Comparison of ENCODE assay signal across 21 cellular contexts in genomic region chr2:100119235-100119634, GRCh38. TPM values are rescaled to one million over a fixed set of nuclear protein-coding genes. Genes with fewer than 3 reads are reported as not detected.
A peak's percentile ranks its signal among the peaks of the same experiment; 100 is the strongest.
DNase-seq lines count a peak whose midpoint lies in the region; ATAC-seq and TF ChIP-seq lines count a peak whose summit lies in the region.
"Had no signal": no experiment of that assay in that cellular context is flagged by ENCODE, and none has a peak within 500 bp of the region (broad histone marks: within the 10 kb centered on the region; RNA-seq: fewer than 3 reads in every experiment).

No MANE protein-coding gene starts in this region.

- H3F3A ChIP-seq in SK-N-SH (replicated peaks; ENCODE audit: insufficient read depth), result no peaks in the 10 kb centered on the region

- H3K9ac ChIP-seq in SK-N-SH, result no peak overlapping the region
- H3K9ac ChIP-seq: BLaER1 treated with 17β-estradiol and CSF1 and Interleukin-3, amounts not matched to agents 10 nM and 100 nM had no signal

- TF ChIP-seq RAD21 in SK-N-SH (IDR thresholded peaks at IDR 0.05; ENCODE audit: low read length), result no peak

- no peak overlapping the region for H2AFZ ChIP-seq in SK-N-SH (ENCODE audit: low read depth)

- H3K27me3 ChIP-seq in suprapubic skin (no peaks in the 10 kb centered on the region), SK-N-SH (ENCODE audit: insufficient read depth) (no peaks in the 10 kb centered on the region)
- H3K27me3 ChIP-seq: BLaER1 treated with 17β-estradiol and CSF1 and Interleukin-3, amounts not matched to agents 10 nM and 100 nM; SJSA1 had no signal

- POLR2A ChIA-PET in SK-N-SH (lab: Yijun Ruan, JAX), result no interaction called here

- TF ChIP-seq CTCF in suprapubic skin (IDR thresholded peaks at IDR 0.05) (no peak), SK-N-SH (IDR thresholded peaks at IDR 0.05) (no peak)

- H3K4me2 ChIP-seq in SK-N-SH, result no peak overlapping the region
- H3K4me2 ChIP-seq: BLaER1 treated with 17β-estradiol and CSF1 and Interleukin-3, amounts not matched to agents 10 nM and 100 nM had no signal

- WGBS in suprapubic skin, result 35% methylated on average over 1 of the region's 1 CpG
- WGBS in SK-N-SH (ENCODE audit: low lambda C conversion rate), result 56% methylated on average over 1 of the region's 1 CpG

- H3K79me2 ChIP-seq in SK-N-SH (ENCODE audit: insufficient read depth), result no peaks in the 10 kb centered on the region

- peaks cover 0 to 13% (median 9%) of the 10 kb centered on the region in 7 donors for H3K9me3 Mint-ChIP-seq in naive B cell

- ATAC-seq in naive B cell (ENCODE audit: low read depth in 2 of 2) (no peak), GM21786 (IDR thresholded peaks at IDR 0.05; ENCODE audit: unreplicated experiment) (no peak)
- ATAC-seq: GM12878, HepG2 had no signal

- no peak for TF ChIP-seq EP300 in suprapubic skin (IDR thresholded peaks at IDR 0.05)
- no peak for TF ChIP-seq EP300 in SK-N-SH (IDR thresholded peaks at IDR 0.05; ENCODE audit: borderline replicate concordance in 1 of 2, low read depth in 1 of 2, low read length in 1 of 2)

- H4K20me1 ChIP-seq in SK-N-SH (ENCODE audit: insufficient read depth), result no peaks in the 10 kb centered on the region
- H4K20me1 ChIP-seq: BLaER1 treated with 17β-estradiol and CSF1 and Interleukin-3, amounts not matched to agents 10 nM and 100 nM had no signal

- H3K4me1 Mint-ChIP-seq in naive B cell, result peaks cover 48 to 76% (median 52%) of the 10 kb centered on the region in 3 donors
- H3K4me1 Mint-ChIP-seq: CD8-positive, alpha-beta memory T cell had no signal

- H3K4me3 ChIP-seq in suprapubic skin (no peak overlapping the region), SK-N-SH (ENCODE audit: low read depth in 2 of 2, low read length in 1 of 2) (no peak overlapping the region)
- H3K4me3 ChIP-seq: BLaER1 treated with 17β-estradiol and CSF1 and Interleukin-3, amounts not matched to agents 10 nM and 100 nM; GM12878; SJSA1 had no signal

- H3K36me3 Mint-ChIP-seq in naive B cell, result peaks cover 49 to 65% of the 10 kb centered on the region in 2 donors

- H3K27me3 Mint-ChIP-seq in naive B cell, result no peaks in the 10 kb centered on the region

- no peak for TF ChIP-seq POLR2A in suprapubic skin (IDR thresholded peaks at IDR 0.05)

- CTCF ChIA-PET in SK-N-SH (lab: Yijun Ruan, JAX), result interaction anchor here (2.0 kb wide), 1 partner anchor 12 kb away, joined by 5 read pairs; no protein-coding TSS in a partner anchor

- H3K27ac Mint-ChIP-seq in naive B cell, result peak overlapping the region in 4 of 6 donors; percentile 1 to 97 (median 71)
- H3K27ac Mint-ChIP-seq: CD8-positive, alpha-beta memory T cell; HFFc6 had no signal

- H3K36me3 ChIP-seq in suprapubic skin (no peaks in the 10 kb centered on the region), SK-N-SH (replicated peaks in 1 of 2; ENCODE audit: control insufficient read depth in 1 of 2, insufficient read depth in 2 of 2, low read length in 1 of 2) (no peaks in the 10 kb centered on the region)
- H3K36me3 ChIP-seq: SJSA1 had no signal

- H3K27ac ChIP-seq in suprapubic skin, result no peak overlapping the region
- H3K27ac ChIP-seq in SK-N-SH (ENCODE audit: low read depth in 2 of 2, low read length in 1 of 2), result no peak overlapping the region
- H3K27ac ChIP-seq: BLaER1 treated with 17β-estradiol and CSF1 and Interleukin-3, amounts not matched to agents 10 nM and 100 nM; RWPE1; SJSA1 had no signal

- H3K9me3 ChIP-seq in suprapubic skin (no peaks in the 10 kb centered on the region), SK-N-SH (no peaks in the 10 kb centered on the region)
- H3K9me3 ChIP-seq: SJSA1 had no signal

- H3K4me3 Mint-ChIP-seq in naive B cell, result peak overlapping the region in 1 of 8 donors; percentile 55
- H3K4me3 Mint-ChIP-seq: CD8-positive, alpha-beta memory T cell; HFFc6 had no signal

- no peaks in the 10 kb centered on the region for H3K4me1 ChIP-seq in suprapubic skin
- no peaks in the 10 kb centered on the region for H3K4me1 ChIP-seq in SK-N-SH (ENCODE audit: control insufficient read depth in 1 of 2, insufficient read depth in 2 of 2, low read depth in 1 of 2, low read length in 1 of 2)
- H3K4me1 ChIP-seq: SJSA1 had no signal

- no peaks in the 10 kb centered on the region for H3K9me2 ChIP-seq in SK-N-SH

- DNase-seq in COR-L47 (lab: John Stamatoyannopoulos, UW) (peak; percentile 4), NCI-H524 (lab: John Stamatoyannopoulos, UW) (peak; percentile 17 to 42), dermis blood vessel endothelial cell (peak; percentile 2), naive B cell (no peak), suprapubic skin (ENCODE audit: low spot score in 2 of 2) (no peak), NCI-H1105 treated with DMSO at 0.1 percent for 48 hours (lab: John Stamatoyannopoulos, UW) (no peak), SK-N-SH (no peak)
- DNase-seq: CD8-positive, alpha-beta memory T cell; DMS79 treated with DMSO at 0.1 percent for 48 hours; GOT3; HFFc6; KG1; NCI-H1436; NCI-H2227 treated with DMSO at 0.1 percent for 48 hours; NCI-H526 treated with DMSO at 0.1 percent for 48 hours had no signal

TF ChIP-seq in SK-N-SH, 30 proteins besides CTCF, POLR2A, EP300 and RAD21:
- TF ChIP-seq EZH2phosphoT487 (IDR thresholded peaks at IDR 0.05; ENCODE audit: borderline replicate concordance, low read depth) (no peak), GABPA (IDR thresholded peaks at IDR 0.05; ENCODE audit: low read depth) (no peak), IRF3 (IDR thresholded peaks at IDR 0.05; ENCODE audit: low read depth, low read length) (no peak), GATA2 (CRISPR knock-in tag; IDR thresholded peaks at IDR 0.05) (no peak), YY1 (IDR thresholded peaks at IDR 0.05; ENCODE audit: low read depth) (no peak), MXI1 (IDR thresholded peaks at IDR 0.05; ENCODE audit: low read depth, low read length) (no peak)

RNA-seq across cellular contexts. Expression of gene AFF3, which starts 23.2 kb away (rescaled TPM):
- total RNA-seq in dermis blood vessel endothelial cell (0.05 TPM in 1 of 2 replicates, not detected in the other), suprapubic skin (1 to 10 TPM; 3.1 to 5.0 (median 3.7) TPM)
- polyA plus RNA-seq in naive B cell (ENCODE audit: low read depth in 6 of 6) (100 to 1,000 TPM in 2 of 6 donors, 10 to 100 TPM in 4; 43.8 to 255 (median 96.8) TPM), SK-N-SH (2012; rRNA removed) (0.24 and 0.36 TPM in 2 replicates)
- 0.22 and 0.59 TPM in 2 replicates for polyA plus RNA-seq in SK-N-SH (2012; cell fraction: cytosol; rRNA removed)
- polyA plus RNA-seq in SK-N-SH (2012; cell fraction: nucleus; rRNA removed), result 0.62 and 1.0 TPM in 2 replicates
- total RNA-seq: HepG2 had no signal
- polyA plus RNA-seq: HepG2 had no signal

Comparison
In these comparisons a context has a peak if more than half of its experiments do, and no peak if none do; other contexts are left out.
1. DNase-seq: peak in COR-L47 (single experiment), NCI-H524 (2 of 2) and dermis blood vessel endothelial cell (single experiment); none in naive B cell (single experiment), suprapubic skin (0 of 2), NCI-H1105 treated with DMSO at 0.1 percent for 48 hours (single experiment) and SK-N-SH (single experiment).